ENCODE assay signal across 1 cellular context in genomic region chr5:113266913-113267227, GRCh38.
TF ChIP-seq lines count a peak whose summit lies in the region.

No MANE protein-coding gene starts in this region.

TF ChIP-seq in HEK293, 187 proteins besides CTCF, POLR2A, EP300 and RAD21 (continued from another document):
- TF ChIP-seq PRDM10 (tag by site-specific recombination; IDR thresholded peaks at IDR 0.05) = peak; percentile 68
- peak; percentile 92 for TF ChIP-seq SCRT2 (tag by site-specific recombination; IDR thresholded peaks at IDR 0.05)
- TF ChIP-seq ZBTB7A (tag by site-specific recombination; IDR thresholded peaks at IDR 0.05; ENCODE audit: low read depth) = no peak
- TF ChIP-seq ZXDB (tag by site-specific recombination; IDR thresholded peaks at IDR 0.05) = 0 out of 2 replicates have a peak, but pooled peaks have one; percentile 4
- TF ChIP-seq, protein P1, sequence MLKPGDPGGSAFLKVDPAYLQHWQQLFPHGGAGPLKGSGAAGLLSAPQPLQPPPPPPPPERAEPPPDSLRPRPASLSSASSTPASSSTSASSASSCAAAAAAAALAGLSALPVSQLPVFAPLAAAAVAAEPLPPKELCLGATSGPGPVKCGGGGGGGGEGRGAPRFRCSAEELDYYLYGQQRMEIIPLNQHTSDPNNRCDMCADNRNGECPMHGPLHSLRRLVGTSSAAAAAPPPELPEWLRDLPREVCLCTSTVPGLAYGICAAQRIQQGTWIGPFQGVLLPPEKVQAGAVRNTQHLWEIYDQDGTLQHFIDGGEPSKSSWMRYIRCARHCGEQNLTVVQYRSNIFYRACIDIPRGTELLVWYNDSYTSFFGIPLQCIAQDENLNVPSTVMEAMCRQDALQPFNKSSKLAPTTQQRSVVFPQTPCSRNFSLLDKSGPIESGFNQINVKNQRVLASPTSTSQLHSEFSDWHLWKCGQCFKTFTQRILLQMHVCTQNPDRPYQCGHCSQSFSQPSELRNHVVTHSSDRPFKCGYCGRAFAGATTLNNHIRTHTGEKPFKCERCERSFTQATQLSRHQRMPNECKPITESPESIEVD (tag by site-specific recombination; IDR thresholded peaks at IDR 0.05) = peak; percentile 91; the same call in 1 of the 2 replicates
- TF ChIP-seq ZNF670 (tag by site-specific recombination; IDR thresholded peaks at IDR 0.05; ENCODE audit: low read depth) = no peak
- peak; percentile 55 for TF ChIP-seq ZNF366 (tag by site-specific recombination; conservative IDR thresholded peaks at IDR 0.05)
- peak; percentile 51; the same call in 1 of the 2 replicates for TF ChIP-seq ZNF561 (tag by site-specific recombination; IDR thresholded peaks at IDR 0.05; ENCODE audit: borderline replicate concordance)
- no peak for TF ChIP-seq KLF7 (tag by site-specific recombination; IDR thresholded peaks at IDR 0.05; ENCODE audit: borderline replicate concordance)
- TF ChIP-seq ZNF629 (tag by site-specific recombination; IDR thresholded peaks at IDR 0.05) = peak; percentile 42; the same call in 1 of the 2 replicates
- TF ChIP-seq, protein P2, sequence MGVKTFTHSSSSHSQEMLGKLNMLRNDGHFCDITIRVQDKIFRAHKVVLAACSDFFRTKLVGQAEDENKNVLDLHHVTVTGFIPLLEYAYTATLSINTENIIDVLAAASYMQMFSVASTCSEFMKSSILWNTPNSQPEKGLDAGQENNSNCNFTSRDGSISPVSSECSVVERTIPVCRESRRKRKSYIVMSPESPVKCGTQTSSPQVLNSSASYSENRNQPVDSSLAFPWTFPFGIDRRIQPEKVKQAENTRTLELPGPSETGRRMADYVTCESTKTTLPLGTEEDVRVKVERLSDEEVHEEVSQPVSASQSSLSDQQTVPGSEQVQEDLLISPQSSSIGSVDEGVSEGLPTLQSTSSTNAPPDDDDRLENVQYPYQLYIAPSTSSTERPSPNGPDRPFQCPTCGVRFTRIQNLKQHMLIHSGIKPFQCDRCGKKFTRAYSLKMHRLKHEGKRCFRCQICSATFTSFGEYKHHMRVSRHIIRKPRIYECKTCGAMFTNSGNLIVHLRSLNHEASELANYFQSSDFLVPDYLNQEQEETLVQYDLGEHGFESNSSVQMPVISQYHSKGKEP (tag by site-specific recombination; IDR thresholded peaks at IDR 0.05) = peak; percentile 24; the same call in 1 of the 2 replicates
- TF ChIP-seq KLF16 (tag by site-specific recombination; IDR thresholded peaks at IDR 0.05) = no peak
- peak; percentile 48; the same call in 1 of the 2 replicates for TF ChIP-seq ZNF24 (tag by site-specific recombination; IDR thresholded peaks at IDR 0.05)
- no peak for TF ChIP-seq GLI2 (tag by site-specific recombination; IDR thresholded peaks at IDR 0.05; ENCODE audit: borderline replicate concordance, low read depth)
- TF ChIP-seq SETDB1 (IDR thresholded peaks at IDR 0.05; ENCODE audit: insufficient read length, low read length) = no peak
- TF ChIP-seq ZNF292 (tag by site-specific recombination; IDR thresholded peaks at IDR 0.05; ENCODE audit: borderline replicate concordance, low read depth) = no peak
- TF ChIP-seq ZNF843 (tag by site-specific recombination; IDR thresholded peaks at IDR 0.05) = 0 out of 2 replicates have a peak, but pooled peaks have one; percentile 48
- TF ChIP-seq, protein P3, sequence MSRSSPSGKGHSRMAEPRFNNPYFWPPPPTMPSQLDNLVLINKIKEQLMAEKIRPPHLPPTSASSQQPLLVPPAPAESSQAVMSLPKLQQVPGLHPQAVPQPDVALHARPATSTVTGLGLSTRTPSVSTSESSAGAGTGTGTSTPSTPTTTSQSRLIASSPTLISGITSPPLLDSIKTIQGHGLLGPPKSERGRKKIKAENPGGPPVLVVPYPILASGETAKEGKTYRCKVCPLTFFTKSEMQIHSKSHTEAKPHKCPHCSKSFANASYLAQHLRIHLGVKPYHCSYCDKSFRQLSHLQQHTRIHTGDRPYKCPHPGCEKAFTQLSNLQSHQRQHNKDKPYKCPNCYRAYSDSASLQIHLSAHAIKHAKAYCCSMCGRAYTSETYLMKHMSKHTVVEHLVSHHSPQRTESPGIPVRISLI (tag by site-specific recombination; IDR thresholded peaks at IDR 0.05) = 0 out of 2 replicates have a peak, but pooled peaks have one; percentile 2
- TF ChIP-seq ZNF529 (tag by site-specific recombination; IDR thresholded peaks at IDR 0.05; ENCODE audit: insufficient replicate concordance) = no peak
- peak; percentile 64 for TF ChIP-seq KLF10 (tag by site-specific recombination; IDR thresholded peaks at IDR 0.05)
- TF ChIP-seq MYNN (tag by site-specific recombination; IDR thresholded peaks at IDR 0.05; ENCODE audit: borderline replicate concordance) = peak; percentile 52; the same call in 1 of the 2 replicates
- no peak for TF ChIP-seq ZNF266 (tag by site-specific recombination; IDR thresholded peaks at IDR 0.05; ENCODE audit: low read depth)
- TF ChIP-seq, protein P4, sequence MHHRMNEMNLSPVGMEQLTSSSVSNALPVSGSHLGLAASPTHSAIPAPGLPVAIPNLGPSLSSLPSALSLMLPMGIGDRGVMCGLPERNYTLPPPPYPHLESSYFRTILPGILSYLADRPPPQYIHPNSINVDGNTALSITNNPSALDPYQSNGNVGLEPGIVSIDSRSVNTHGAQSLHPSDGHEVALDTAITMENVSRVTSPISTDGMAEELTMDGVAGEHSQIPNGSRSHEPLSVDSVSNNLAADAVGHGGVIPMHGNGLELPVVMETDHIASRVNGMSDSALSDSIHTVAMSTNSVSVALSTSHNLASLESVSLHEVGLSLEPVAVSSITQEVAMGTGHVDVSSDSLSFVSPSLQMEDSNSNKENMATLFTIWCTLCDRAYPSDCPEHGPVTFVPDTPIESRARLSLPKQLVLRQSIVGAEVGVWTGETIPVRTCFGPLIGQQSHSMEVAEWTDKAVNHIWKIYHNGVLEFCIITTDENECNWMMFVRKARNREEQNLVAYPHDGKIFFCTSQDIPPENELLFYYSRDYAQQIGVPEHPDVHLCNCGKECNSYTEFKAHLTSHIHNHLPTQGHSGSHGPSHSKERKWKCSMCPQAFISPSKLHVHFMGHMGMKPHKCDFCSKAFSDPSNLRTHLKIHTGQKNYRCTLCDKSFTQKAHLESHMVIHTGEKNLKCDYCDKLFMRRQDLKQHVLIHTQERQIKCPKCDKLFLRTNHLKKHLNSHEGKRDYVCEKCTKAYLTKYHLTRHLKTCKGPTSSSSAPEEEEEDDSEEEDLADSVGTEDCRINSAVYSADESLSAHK (tag by site-specific recombination; IDR thresholded peaks at IDR 0.05) = peak; percentile 66; the same call in 1 of the 2 replicates
